7 cellular contexts compared by ENCODE assay signal in genomic region chr22:37563153-37564081, GRCh38. TPM values are rescaled to one million over a fixed set of nuclear protein-coding genes. Genes with fewer than 3 reads are reported as not detected.
A peak's percentile ranks its signal among the peaks of the same experiment; 100 is the strongest.
DNase-seq lines count a peak whose midpoint lies in the region; ATAC-seq and TF ChIP-seq lines count a peak whose summit lies in the region.

No MANE protein-coding gene starts in this region.

- H3K4me1 ChIP-seq in lung (ENCODE audit: control insufficient read depth in 2 of 2, insufficient read depth in 2 of 2, low read length in 2 of 2) (peaks cover 0 to 38% of the 10 kb centered on the region in 2 donors), upper lobe of left lung (peaks cover 72 to 88% (median 76%) of the 10 kb centered on the region in 4 donors)

- peak; percentile 85 for DNase-seq in lung (ENCODE audit: low spot score)
- peak in 1 of 2 donors; percentile 77 for DNase-seq in upper lobe of left lung
- DNase-seq in stimulated activated CD4-positive, alpha-beta T cell treated with anti-CD3 and anti-CD28 coated beads, Interleukin-2, amount 100 ng/mL, for 48 hours = no peak

- H3K9me3 ChIP-seq in lung (ENCODE audit: control insufficient read depth in 2 of 2, insufficient read depth in 1 of 2, low read length in 1 of 2) (no peaks in the 10 kb centered on the region), upper lobe of left lung (no peaks in the 10 kb centered on the region)

- ATAC-seq in lung (ENCODE audit: insufficient read depth, low FRiP score) (peak; percentile 23), upper lobe of left lung (ENCODE audit: low FRiP score in 2 of 2) (peak; percentile 27 to 57), GM19328 (IDR thresholded peaks at IDR 0.05; ENCODE audit: unreplicated experiment) (no peak), GM21360 (IDR thresholded peaks at IDR 0.05; ENCODE audit: unreplicated experiment) (no peak)

- WGBS in lung, 2 donors = 36 to 65% methylated on average over 14 of the region's 14 CpGs
- 37 to 41% methylated on average over 12 to 14 of the region's 14 CpGs for WGBS in upper lobe of left lung, 2 donors

- TF ChIP-seq CTCF in lung (IDR thresholded peaks at IDR 0.05; ENCODE audit: control extremely low read depth, extremely low read depth) (no peak), upper lobe of left lung (IDR thresholded peaks at IDR 0.05) (no peak)

- H3K36me3 ChIP-seq in lung (ENCODE audit: control insufficient read depth in 2 of 2, insufficient read depth in 2 of 2, low read length in 2 of 2) = peaks cover 0 to 21% of the 10 kb centered on the region in 2 donors
- peaks cover 5 to 25% (median 13%) of the 10 kb centered on the region in 4 donors for H3K36me3 ChIP-seq in upper lobe of left lung

- TF ChIP-seq RAD21 in Ishikawa (IDR thresholded peaks at IDR 0.05; ENCODE audit: low read depth) = no peak

- H3K4me3 ChIP-seq in lung (no peak overlapping the region), upper lobe of left lung (peak overlapping the region in 1 of 4 donors; percentile 87)

- TF ChIP-seq POLR2A in upper lobe of left lung (IDR thresholded peaks at IDR 0.05) = no peak

- H3K27me3 ChIP-seq in lung (ENCODE audit: control insufficient read depth, insufficient read depth) (no peaks in the 10 kb centered on the region), upper lobe of left lung (peaks cover 0 to 15% (median 2%) of the 10 kb centered on the region in 4 donors)

- TF ChIP-seq EP300 in Ishikawa (IDR thresholded peaks at IDR 0.05; ENCODE audit: borderline replicate concordance) (peak; percentile 22; the same call in 1 of the 2 replicates), upper lobe of left lung (IDR thresholded peaks at IDR 0.05) (no peak)

- H3K27ac ChIP-seq in cingulate gyrus (ENCODE audit: low read depth, low read length) (peak overlapping the region; percentile 96), lung (ENCODE audit: low read depth in 1 of 2, low read length in 1 of 2) (peak overlapping the region; percentile 34 to 96), upper lobe of left lung (peak overlapping the region; percentile 97 to 99 (median 99))

TF ChIP-seq in Ishikawa, 13 proteins besides CTCF, POLR2A, EP300 and RAD21:
- peak; percentile 49; the same call in 1 of the 2 replicates for TF ChIP-seq TCF12 (IDR thresholded peaks at IDR 0.05; ENCODE audit: low read depth)
- TF ChIP-seq USF1 (IDR thresholded peaks at IDR 0.05) = no peak
- TF ChIP-seq FOXM1 (IDR thresholded peaks at IDR 0.05; ENCODE audit: borderline replicate concordance, low read depth) = no peak
- peak; percentile 44; the same call in 1 of the 2 replicates for TF ChIP-seq REST (IDR thresholded peaks at IDR 0.05; ENCODE audit: low read depth)
- TF ChIP-seq TEAD4 (IDR thresholded peaks at IDR 0.05) = peak; percentile 39
- TF ChIP-seq NFIC (IDR thresholded peaks at IDR 0.05) = 0 out of 2 replicates have a peak, but pooled peaks have one; percentile 12
- no peak for TF ChIP-seq CEBPB (IDR thresholded peaks at IDR 0.05)
- TF ChIP-seq MAX (IDR thresholded peaks at IDR 0.05) = peak; percentile 69
- no peak for TF ChIP-seq TAF1 (IDR thresholded peaks at IDR 0.05; ENCODE audit: low read depth)
- TF ChIP-seq YY1 (IDR thresholded peaks at IDR 0.05; ENCODE audit: low read depth) = no peak
- TF ChIP-seq ZBTB7A (IDR thresholded peaks at IDR 0.05; ENCODE audit: low read depth) = 0 out of 2 replicates have a peak, but pooled peaks have one; percentile 19
- no peak for TF ChIP-seq EGR1 (IDR thresholded peaks at IDR 0.05)
- no peak for TF ChIP-seq CREB1 (IDR thresholded peaks at IDR 0.05; ENCODE audit: low read depth)
TF ChIP-seq in Ishikawa: peak in this region for 6.

RNA-seq across cellular contexts. Expression of gene CDC42EP1, which starts 3.1 kb away (rescaled TPM):
- total RNA-seq in lung (10 to 100 TPM; 23.9 to 77.0 TPM), upper lobe of left lung (10 to 100 TPM; 38.8 to 81.7 (median 67.5) TPM)
- polyA plus RNA-seq in lung = 10 to 100 TPM; 39.8 to 64.1 TPM

RNA-seq across cellular contexts. Expression of gene LGALS2, which starts 16.5 kb away (rescaled TPM):
- total RNA-seq in lung (1 to 10 TPM in 1 of 2 donors, under 1 TPM in 1; 0.89 to 3.1 TPM), upper lobe of left lung (1 to 10 TPM in 3 of 6 donors, not detected in 3; 1.4 to 4.2 (median 2.0) TPM)
- polyA plus RNA-seq in lung = 1 to 10 TPM; 2.4 to 4.3 TPM

RNA-seq across cellular contexts. Expression of gene CARD10, which starts 44.2 kb away (rescaled TPM):
- total RNA-seq in lung = 10 to 100 TPM; 12.0 to 16.3 TPM
- 1 to 10 TPM; 6.8 to 8.4 TPM for polyA plus RNA-seq in lung
- total RNA-seq in upper lobe of left lung = 10 to 100 TPM in 4 of 6 donors, 1 to 10 TPM in 2; 6.2 to 19.8 (median 13.6) TPM

RNA-seq across cellular contexts. Expression of gene GGA1, which starts 45.2 kb away (rescaled TPM):
- total RNA-seq in lung = 10 to 100 TPM; 62.1 to 72.4 TPM
- polyA plus RNA-seq in lung = 10 to 100 TPM; 51.5 to 53.0 TPM
- 100 to 1,000 TPM in 2 of 6 donors, 10 to 100 TPM in 4; 52.4 to 226 (median 68.3) TPM for total RNA-seq in upper lobe of left lung

Comparison
In these comparisons a context has a peak if more than half of its experiments do, and no peak if none do; other contexts are left out.
1. ATAC-seq: peak in lung (single experiment) and upper lobe of left lung (2 of 2); none in GM19328 (single experiment) and GM21360 (single experiment).
2. Peak in every context shown above with its lines, with median percentiles within 50 percentile points of each other: H3K27ac ChIP-seq.